In the genomic region with DNA sequence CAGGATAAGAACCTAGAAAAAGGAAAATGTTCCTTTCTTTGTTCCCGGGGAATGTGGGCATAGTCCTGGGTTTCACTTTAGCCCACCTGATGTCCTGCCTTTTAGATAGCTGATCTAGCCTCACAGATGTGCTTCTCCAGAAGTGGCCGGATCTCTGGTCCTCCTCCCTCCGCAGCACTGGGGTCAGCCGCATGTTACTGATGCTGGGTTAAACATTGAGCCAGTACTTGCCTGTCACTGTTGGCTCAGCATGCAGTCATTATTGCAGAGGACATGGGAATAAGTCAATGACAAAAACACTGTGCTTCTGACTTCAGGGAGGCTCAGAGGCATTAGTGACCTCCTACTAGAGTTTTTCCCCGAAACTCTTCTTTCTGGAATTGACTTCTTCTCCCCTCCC, we compare ENCODE assay signal across 10 cellular contexts. TPM values are rescaled to one million over a fixed set of nuclear protein-coding genes. Genes with fewer than 3 reads are reported as not detected.
A peak's percentile ranks its signal among the peaks of the same experiment; 100 is the strongest.
DNase-seq lines count a peak whose midpoint lies in the region; ATAC-seq and TF ChIP-seq lines count a peak whose summit lies in the region.
"Had no signal": no experiment of that assay in that cellular context is flagged by ENCODE, and none has a peak within 500 bp of the region (broad histone marks: within the 10 kb centered on the region; RNA-seq: fewer than 3 reads in every experiment).

No MANE protein-coding gene starts in this region.

- TF ChIP-seq POLR2A in stomach (IDR thresholded peaks at IDR 0.05), result no peak
- TF ChIP-seq POLR2A in esophagus muscularis mucosa (IDR thresholded peaks at IDR 0.05; ENCODE audit: low read depth), result no peak

- WGBS in stomach, 5 donors, result 56 to 71% (median 68%) methylated on average over 5 of the region's 5 CpGs
- 78% methylated on average over 5 of the region's 5 CpGs for WGBS in esophagus muscularis mucosa

- intact Hi-C loops in stomach (cut with DNase I; ENCODE audit: low total_unique reads) (no loop called here), esophagus muscularis mucosa (cut with DNase I) (no loop called here), mucosa of descending colon (cut with DNase I, micrococcal nuclease) (no loop called here)

- ATAC-seq in memory B cell (ENCODE audit: low read depth) (no peak), mucosa of descending colon (no peak)

- peaks cover 31 to 79% (median 52%) of the 10 kb centered on the region in 4 donors for H3K4me1 ChIP-seq in stomach
- H3K4me1 ChIP-seq in esophagus muscularis mucosa, result peaks cover 35 to 72% (median 56%) of the 10 kb centered on the region in 4 donors
- H3K4me1 ChIP-seq in mucosa of descending colon (ENCODE audit: low read depth), result peaks cover 7% of the 10 kb centered on the region

- H3K9me3 ChIP-seq in stomach, result no peaks in the 10 kb centered on the region
- H3K9me3 ChIP-seq in esophagus muscularis mucosa, result no peaks in the 10 kb centered on the region
- H3K9me3 ChIP-seq in mucosa of descending colon, result no peaks in the 10 kb centered on the region

- H3K9me3 Mint-ChIP-seq in brain (peaks cover 0 to 14% (median 7%) of the 10 kb centered on the region in 5 experiments), memory B cell (peaks cover 1% of the 10 kb centered on the region)

- H3K27ac ChIP-seq in stomach, result peak overlapping the region in 4 of 5 donors; percentile 12 to 68 (median 42)
- peak overlapping the region in 1 of 4 donors; percentile 15 for H3K27ac ChIP-seq in esophagus muscularis mucosa (replicated peaks in 1 of 4)

- no peak for TF ChIP-seq EP300 in stomach (IDR thresholded peaks at IDR 0.05)
- no peak for TF ChIP-seq EP300 in esophagus muscularis mucosa (IDR thresholded peaks at IDR 0.05)

- H3K4me1 Mint-ChIP-seq in brain (peaks cover 84% of the 10 kb centered on the region), memory B cell (peaks cover 53% of the 10 kb centered on the region)

- H3K27me3 Mint-ChIP-seq in brain, result peaks cover 3% of the 10 kb centered on the region
- no peaks in the 10 kb centered on the region for H3K27me3 Mint-ChIP-seq in memory B cell

- H3K27me3 ChIP-seq in stomach (no peaks in the 10 kb centered on the region), esophagus muscularis mucosa (no peaks in the 10 kb centered on the region)

- H3K36me3 ChIP-seq in stomach, result peaks cover 0 to 10% (median 6%) of the 10 kb centered on the region in 4 donors
- H3K36me3 ChIP-seq in esophagus muscularis mucosa, result peaks cover 0 to 6% (median 0%) of the 10 kb centered on the region in 4 donors
- no peaks in the 10 kb centered on the region for H3K36me3 ChIP-seq in mucosa of descending colon (ENCODE audit: low read depth)

- TF ChIP-seq CTCF in brain (conservative IDR thresholded peaks at IDR 0.05), result no peak
- no peak for TF ChIP-seq CTCF in stomach (IDR thresholded peaks at IDR 0.05)
- TF ChIP-seq CTCF in esophagus muscularis mucosa (IDR thresholded peaks at IDR 0.05), result no peak
- TF ChIP-seq CTCF in mucosa of descending colon (IDR thresholded peaks at IDR 0.05), result no peak

- H3K4me3 Mint-ChIP-seq in brain, result peak overlapping the region in 2 of 5 experiments; percentile 9 to 35
- H3K4me3 Mint-ChIP-seq in memory B cell, result no peak overlapping the region

- peak overlapping the region in 3 of 5 experiments; percentile 58 to 94 (median 67) for H3K27ac Mint-ChIP-seq in brain
- peak overlapping the region; percentile 88 for H3K27ac Mint-ChIP-seq in memory B cell

- peak; percentile 38 for DNase-seq in activated CD8-positive, alpha-beta memory T cell treated with anti-CD3 and anti-CD28 coated beads for 24 hours
- no peak for DNase-seq in activated CD8-positive, alpha-beta memory T cell treated with anti-CD3 and anti-CD28 coated beads, Interleukin-2, amount 50 U/mL, for 4 hours
- DNase-seq in memory B cell (ENCODE audit: low spot score in 2 of 2) (no peak), stomach (no peak), esophagus muscularis mucosa (ENCODE audit: extremely low spot score) (no peak), anterior cingulate cortex (lab: John Stamatoyannopoulos, UW) (no peak), mucosa of descending colon (no peak)
- DNase-seq: NCI-H1092, NCI-H69 had no signal

- H3K36me3 Mint-ChIP-seq in brain (peaks cover 29% of the 10 kb centered on the region), memory B cell (peaks cover 22% of the 10 kb centered on the region)

- no peak overlapping the region for H3K4me3 ChIP-seq in stomach
- H3K4me3 ChIP-seq in esophagus muscularis mucosa, result no peak overlapping the region
- no peak overlapping the region for H3K4me3 ChIP-seq in mucosa of descending colon

RNA-seq across cellular contexts. Expression of a gene that starts 27.6 kb away (rescaled TPM):
- polyA plus RNA-seq in brain (ENCODE audit: insufficient read depth, low read depth, low replicate concordance) (52.0 TPM), stomach (10 to 100 TPM; 23.1 to 61.6 (median 45.5) TPM)
- total RNA-seq in stomach (10 to 100 TPM; 27.0 to 88.9 (median 40.3) TPM), esophagus muscularis mucosa (100 to 1,000 TPM in 2 of 4 donors, 10 to 100 TPM in 2; 59.8 to 130 (median 96.2) TPM), mucosa of descending colon (10 to 100 TPM; 52.2 to 66.4 (median 57.6) TPM)
